ENCODE assay signal across 1 cellular context in genomic region chr9:85741112-85741874, GRCh38.
TF ChIP-seq lines count a peak whose summit lies in the region.

No MANE protein-coding gene starts in this region.

TF ChIP-seq in K562, 482 proteins besides CTCF, POLR2A, EP300 and RAD21 (continued from another document and continues in another):
- TF ChIP-seq NKRF (IDR thresholded peaks at IDR 0.05; ENCODE audit: borderline replicate concordance) (peak; percentile 40; the same call in 1 of the 2 replicates), KLF1 (tag; IDR thresholded peaks at IDR 0.05) (no peak), CCNT2 (IDR thresholded peaks at IDR 0.05; ENCODE audit: borderline replicate concordance, extremely low read depth, insufficient read length, low read depth, low read length) (no peak), ZNF143 (CRISPR knock-in tag; IDR thresholded peaks at IDR 0.05) (no peak), LARP7 (IDR thresholded peaks at IDR 0.05) (no peak), ZNF134 (CRISPR knock-in tag; conservative IDR thresholded peaks at IDR 0.05) (no peak), E2F4 (CRISPR knock-in tag; IDR thresholded peaks at IDR 0.05; ENCODE audit: low read depth) (no peak), KDM2B (CRISPR knock-in tag; IDR thresholded peaks at IDR 0.05) (no peak), NELFE (IDR thresholded peaks at IDR 0.05; ENCODE audit: insufficient read depth, insufficient read length) (no peak), MEF2D (tag; conservative IDR thresholded peaks at IDR 0.05; ENCODE audit: low read depth) (no peak), TARDBP (IDR thresholded peaks at IDR 0.05) (no peak), ELF1 (tag; IDR thresholded peaks at IDR 0.05) (no peak), CREM (IDR thresholded peaks at IDR 0.05; ENCODE audit: low read depth) (no peak), ZEB2 (IDR thresholded peaks at IDR 0.05) (no peak), CEBPZ (IDR thresholded peaks at IDR 0.05; ENCODE audit: borderline replicate concordance, low read depth, low read length) (no peak), NR1H2 (CRISPR knock-in tag; IDR thresholded peaks at IDR 0.05) (no peak), GTF2B (IDR thresholded peaks at IDR 0.05; ENCODE audit: extremely low read depth, insufficient read length) (no peak), CREB1 (IDR thresholded peaks at IDR 0.05) (no peak), CREB1 (CRISPR knock-in tag; IDR thresholded peaks at IDR 0.05) (no peak), SAP30 (IDR thresholded peaks at IDR 0.05; ENCODE audit: borderline replicate concordance, insufficient read depth, low read depth, low read length, poor library complexity, severe bottlenecking) (peak; percentile 7), MED1 (CRISPR knock-in tag; IDR thresholded peaks at IDR 0.05; ENCODE audit: borderline replicate concordance) (no peak), NUFIP1 (IDR thresholded peaks at IDR 0.05; ENCODE audit: partially characterized antibody) (no peak), ELF4 (CRISPR knock-in tag; IDR thresholded peaks at IDR 0.05) (no peak), ETS2 (tag; IDR thresholded peaks at IDR 0.05; ENCODE audit: borderline replicate concordance, poor library complexity, severe bottlenecking) (no peak), THAP7 (CRISPR knock-in tag; IDR thresholded peaks at IDR 0.05) (no peak), MITF (IDR thresholded peaks at IDR 0.05) (no peak), ATF4 (CRISPR knock-in tag; IDR thresholded peaks at IDR 0.05) (no peak), E2F1 (CRISPR knock-in tag; IDR thresholded peaks at IDR 0.05) (no peak), CTBP1 (IDR thresholded peaks at IDR 0.05; ENCODE audit: borderline replicate concordance) (no peak), TAF1 (IDR thresholded peaks at IDR 0.05; ENCODE audit: control insufficient read depth, extremely low read depth, insufficient read depth, low read length, severe bottlenecking) (peak; percentile 28), XRCC5 (IDR thresholded peaks at IDR 0.05; ENCODE audit: low read depth, low read length) (no peak), ZFPM2 (CRISPR knock-in tag; IDR thresholded peaks at IDR 0.05) (no peak), ZNF41 (CRISPR knock-in tag; conservative IDR thresholded peaks at IDR 0.05) (no peak), ZNF584 (CRISPR knock-in tag; IDR thresholded peaks at IDR 0.05; ENCODE audit: low read depth) (no peak), IRF2 (CRISPR knock-in tag; IDR thresholded peaks at IDR 0.05) (no peak), TEAD1 (CRISPR knock-in tag; IDR thresholded peaks at IDR 0.05) (no peak), ZBTB1 (CRISPR knock-in tag; IDR thresholded peaks at IDR 0.05; ENCODE audit: borderline replicate concordance, low read depth) (no peak), BCLAF1 (IDR thresholded peaks at IDR 0.05; ENCODE audit: borderline replicate concordance in 1 of 2, control insufficient read depth in 1 of 2, low read depth in 2 of 2, low read length in 1 of 2) (no peak), ZBTB33 (CRISPR knock-in tag; IDR thresholded peaks at IDR 0.05) (no peak), GABPB2 (CRISPR knock-in tag; conservative IDR thresholded peaks at IDR 0.05) (no peak), ZNF395 (CRISPR knock-in tag; IDR thresholded peaks at IDR 0.05) (no peak), XRCC4 (IDR thresholded peaks at IDR 0.05; ENCODE audit: extremely low read depth, insufficient read depth, insufficient read length) (no peak), POU5F1 (IDR thresholded peaks at IDR 0.05; ENCODE audit: borderline replicate concordance, low read depth, low read length, partially characterized antibody) (no peak), ZNF133 (CRISPR knock-in tag; IDR thresholded peaks at IDR 0.05) (no peak), LEF1 (IDR thresholded peaks at IDR 0.05) (no peak), RBM15 (IDR thresholded peaks at IDR 0.05; ENCODE audit: insufficient read depth, low read length) (no peak), ZNF830 (CRISPR knock-in tag; IDR thresholded peaks at IDR 0.05) (no peak)
